In the genomic region with DNA sequence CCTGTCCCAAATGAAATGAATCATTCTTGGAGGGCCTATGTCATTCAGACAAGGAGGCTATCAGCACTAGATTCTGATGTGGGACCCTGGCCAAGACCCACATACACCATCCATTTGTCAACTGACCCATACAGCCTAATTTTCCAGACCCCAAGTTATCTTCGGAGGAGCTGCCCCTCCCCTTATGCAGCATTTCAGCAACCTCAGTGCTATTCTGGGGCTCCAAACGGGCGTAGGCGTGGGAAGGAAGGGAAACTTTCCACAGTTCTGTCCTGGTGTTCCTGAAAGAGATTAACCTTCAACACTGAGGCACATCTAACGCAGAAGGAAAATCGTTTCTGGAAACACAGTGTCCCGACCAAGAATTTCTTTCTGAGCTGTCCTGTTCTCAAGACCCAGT, we compare ENCODE assay signal across 19 cellular contexts.
DNase-seq lines count a peak whose midpoint lies in the region; ATAC-seq and TF ChIP-seq lines count a peak whose summit lies in the region.
"Had no signal": no experiment of that assay in that cellular context is flagged by ENCODE, and none has a peak within 500 bp of the region (broad histone marks: within the 10 kb centered on the region; RNA-seq: fewer than 3 reads in every experiment).

No MANE protein-coding gene starts in this region.

- H3K27ac ChIP-seq in adrenal gland (peak overlapping the region in 2 of 5 donors; percentile 44 to 64), esophagus squamous epithelium (peak overlapping the region in 3 of 4 donors; percentile 67 to 73 (median 70)), muscle layer of duodenum (ENCODE audit: low read length) (peak overlapping the region; percentile 30), stomach smooth muscle (ENCODE audit: low read length) (peak overlapping the region; percentile 62)
- H3K27ac ChIP-seq: hepatocyte, HL-60 had no signal

- no peaks in the 10 kb centered on the region for H3K27me3 ChIP-seq in adrenal gland
- no peaks in the 10 kb centered on the region for H3K27me3 ChIP-seq in esophagus squamous epithelium
- no peaks in the 10 kb centered on the region for H3K27me3 ChIP-seq in muscle layer of duodenum (ENCODE audit: low read depth, low read length)
- no peaks in the 10 kb centered on the region for H3K27me3 ChIP-seq in stomach smooth muscle (ENCODE audit: control insufficient read depth in 1 of 2, insufficient read depth in 2 of 2, low read length in 2 of 2)

- ATAC-seq in HG03354 (IDR thresholded peaks at IDR 0.05; ENCODE audit: poor library complexity, severe bottlenecking, unreplicated experiment), result no peak
- ATAC-seq: activated CD8-positive, alpha-beta T cell treated with anti-CD3 and anti-CD28 coated beads for 36 hours had no signal

- DNase-seq in adrenal gland (peak in 6 of 7 donors; percentile 21 to 76 (median 36)), esophagus squamous epithelium (lab: John Stamatoyannopoulos, UW) (no peak), nucleus accumbens (lab: John Stamatoyannopoulos, UW) (no peak), cerebellum (ENCODE audit: low spot score) (no peak)
- DNase-seq in activated CD4-positive, alpha-beta T cell treated with anti-CD3 and anti-CD28 coated beads for 48 hours, result no peak
- DNase-seq: activated CD8-positive, alpha-beta T cell treated with anti-CD3 and anti-CD28 coated beads for 36 hours; anterior cingulate cortex; DMS153; mesenchymal stem cell; naive B cell; NCI-H1436; NCI-H2171; NCI-H526; T1000 had no signal

- H3K9ac ChIP-seq in stomach smooth muscle (ENCODE audit: low read length in 2 of 2), result no peak overlapping the region

- H3K4me1 ChIP-seq in adrenal gland (replicated peaks in 1 of 2) (no peaks in the 10 kb centered on the region), esophagus squamous epithelium (peaks cover 0 to 26% (median 9%) of the 10 kb centered on the region in 3 donors), muscle layer of duodenum (ENCODE audit: control insufficient read depth in 1 of 2, insufficient read depth in 2 of 2, low read length in 2 of 2) (peaks cover 0 to 21% of the 10 kb centered on the region in 2 donors), stomach smooth muscle (ENCODE audit: control insufficient read depth, insufficient read depth, low read length) (peaks cover 56% of the 10 kb centered on the region)

- TF ChIP-seq CTCF in adrenal gland (IDR thresholded peaks at IDR 0.05) (no peak), esophagus squamous epithelium (IDR thresholded peaks at IDR 0.05) (no peak)

- WGBS in adrenal gland, 4 donors, result 47 to 57% (median 50%) methylated on average over 6 to 7 of the region's 7 CpGs
- 32 to 64% methylated on average over 7 of the region's 7 CpGs for WGBS in esophagus squamous epithelium, 2 donors

- no peak for TF ChIP-seq POLR2A in adrenal gland (IDR thresholded peaks at IDR 0.05)
- no peak for TF ChIP-seq POLR2A in esophagus squamous epithelium (IDR thresholded peaks at IDR 0.05)

- H3K36me3 ChIP-seq in adrenal gland (replicated peaks in 1 of 2), result no peaks in the 10 kb centered on the region
- H3K36me3 ChIP-seq in esophagus squamous epithelium, result no peaks in the 10 kb centered on the region
- peaks cover 4 to 6% of the 10 kb centered on the region in 2 donors for H3K36me3 ChIP-seq in muscle layer of duodenum (ENCODE audit: control insufficient read depth in 1 of 2, insufficient read depth in 2 of 2, low read length in 2 of 2)
- H3K36me3 ChIP-seq in stomach smooth muscle (ENCODE audit: control insufficient read depth in 2 of 2, insufficient read depth in 2 of 2, low read length in 2 of 2), result peaks cover 46 to 54% of the 10 kb centered on the region in 2 donors

- intact Hi-C loops in adrenal gland (cut with DNase I) (no loop called here), esophagus squamous epithelium (cut with DNase I) (no loop called here)

- H3K4me3 ChIP-seq in adrenal gland, result no peak overlapping the region
- H3K4me3 ChIP-seq in esophagus squamous epithelium, result no peak overlapping the region
- H3K4me3 ChIP-seq in muscle layer of duodenum (ENCODE audit: low read depth in 1 of 2, low read length in 2 of 2), result no peak overlapping the region
- no peak overlapping the region for H3K4me3 ChIP-seq in stomach smooth muscle (ENCODE audit: low read length in 2 of 2)
- H3K4me3 ChIP-seq: hepatocyte had no signal

- H3K9me3 ChIP-seq in adrenal gland (replicated peaks in 1 of 3), result no peaks in the 10 kb centered on the region
- no peaks in the 10 kb centered on the region for H3K9me3 ChIP-seq in esophagus squamous epithelium
- H3K9me3 ChIP-seq in muscle layer of duodenum (ENCODE audit: control insufficient read depth in 1 of 2, low read length in 2 of 2), result no peaks in the 10 kb centered on the region
- H3K9me3 ChIP-seq in stomach smooth muscle (ENCODE audit: control insufficient read depth in 2 of 2, low read length in 2 of 2), result no peaks in the 10 kb centered on the region

Comparison
In these comparisons a context has a peak if more than half of its experiments do, and no peak if none do; other contexts are left out.
1. DNase-seq: peak in adrenal gland (6 of 7); none in esophagus squamous epithelium (single experiment), nucleus accumbens (0 of 56), activated CD4-positive, alpha-beta T cell treated with anti-CD3 and anti-CD28 coated beads for 48 hours (single experiment) and cerebellum (single experiment).